In the genomic region with DNA sequence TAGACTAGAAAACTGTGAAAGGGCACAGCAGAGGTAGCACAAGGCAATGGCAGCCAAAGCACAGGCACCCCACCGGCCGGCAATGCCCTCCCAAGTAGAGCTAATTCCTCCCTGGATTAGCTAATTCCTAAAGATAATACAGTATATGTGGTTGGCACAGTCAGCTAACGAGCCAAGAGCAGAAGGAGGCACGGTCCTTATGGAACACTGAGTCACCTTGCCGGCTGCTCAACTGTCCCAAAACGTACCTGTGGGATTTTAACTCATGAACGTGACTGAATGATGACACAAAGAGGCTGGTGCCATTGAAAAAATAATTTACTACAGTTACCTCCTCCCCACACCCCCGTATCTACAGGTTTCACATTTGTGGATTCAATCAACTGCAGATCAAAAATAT, we compare ENCODE assay signal across 35 cellular contexts. TPM values are rescaled to one million over a fixed set of nuclear protein-coding genes. Genes with fewer than 3 reads are reported as not detected.
"Had no signal": no experiment of that assay in that cellular context is flagged by ENCODE, and none has a peak within 500 bp of the region (broad histone marks: within the 10 kb centered on the region; RNA-seq: fewer than 3 reads in every experiment).

No MANE protein-coding gene starts in this region.

- FAIRE-seq: colon had no signal

- H3K4me3 Mint-ChIP-seq: activated CD4-positive, alpha-beta memory T cell treated with anti-CD3 and anti-CD28 coated beads, Interleukin-2, amount 10 ng/mL, durations not matched to agents 7 days and 5 days; activated CD4-positive, alpha-beta T cell treated with anti-CD3 and anti-CD28 coated beads, Interleukin-2, amount 10 ng/mL, durations not matched to agents 7 days and 5 days; activated naive CD4-positive, alpha-beta T cell treated with anti-CD3 and anti-CD28 coated beads, Interleukin-2, amount 10 ng/mL, durations not matched to agents 7 days and 5 days; activated naive CD8-positive, alpha-beta T cell treated with anti-CD3 and anti-CD28 coated beads, Interleukin-2, amount 10 ng/mL, durations not matched to agents 7 days and 5 days; activated T-cell treated with anti-CD3 and anti-CD28 coated beads, Interleukin-2, amount 50 U/mL, for 24 hours; activated T-cell treated with anti-CD3 and anti-CD28 coated beads, Interleukin-2, amount 50 U/mL, for 72 hours; brain; effector memory CD8-positive, alpha-beta T cell; WTC11 had no signal

- H3K36me3 Mint-ChIP-seq: activated naive CD4-positive, alpha-beta T cell treated with anti-CD3 and anti-CD28 coated beads, Interleukin-2, amount 10 ng/mL, durations not matched to agents 7 days and 5 days; activated naive CD4-positive, alpha-beta T cell treated with anti-CD3 and anti-CD28 coated beads, Interleukin-2, amount 50 U/mL, for 72 hours; activated naive CD8-positive, alpha-beta T cell treated with anti-CD3 and anti-CD28 coated beads, Interleukin-2, amount 10 ng/mL, durations not matched to agents 7 days and 5 days; brain; WTC11 had no signal

- H3K9me3 ChIP-seq: ascending aorta, esophagus squamous epithelium, gastroesophageal sphincter, heart right ventricle had no signal

- H3K27me3 Mint-ChIP-seq: brain had no signal

- H3K9me3 Mint-ChIP-seq: activated CD4-positive, alpha-beta memory T cell treated with anti-CD3 and anti-CD28 coated beads, Interleukin-2, amount 10 ng/mL, durations not matched to agents 7 days and 5 days; activated CD4-positive, alpha-beta T cell treated with anti-CD3 and anti-CD28 coated beads, Interleukin-2, amount 10 ng/mL, durations not matched to agents 7 days and 5 days; activated naive CD4-positive, alpha-beta T cell treated with anti-CD3 and anti-CD28 coated beads, Interleukin-2, amount 10 ng/mL, durations not matched to agents 7 days and 5 days; activated naive CD4-positive, alpha-beta T cell treated with anti-CD3 and anti-CD28 coated beads, Interleukin-2, amount 50 U/mL, for 72 hours; activated naive CD8-positive, alpha-beta T cell treated with anti-CD3 and anti-CD28 coated beads, Interleukin-2, amount 10 ng/mL, durations not matched to agents 7 days and 5 days; activated T-cell treated with anti-CD3 and anti-CD28 coated beads, Interleukin-2, amount 50 U/mL, for 24 hours; activated T-cell treated with anti-CD3 and anti-CD28 coated beads, Interleukin-2, amount 50 U/mL, for 72 hours; brain; effector memory CD8-positive, alpha-beta T cell had no signal

- H3K27ac Mint-ChIP-seq: activated CD4-positive, alpha-beta memory T cell treated with anti-CD3 and anti-CD28 coated beads, Interleukin-2, amount 10 ng/mL, durations not matched to agents 7 days and 5 days; activated CD4-positive, alpha-beta T cell treated with anti-CD3 and anti-CD28 coated beads, Interleukin-2, amount 10 ng/mL, durations not matched to agents 7 days and 5 days; activated naive CD4-positive, alpha-beta T cell treated with anti-CD3 and anti-CD28 coated beads, Interleukin-2, amount 10 ng/mL, durations not matched to agents 7 days and 5 days; activated naive CD4-positive, alpha-beta T cell treated with anti-CD3 and anti-CD28 coated beads, Interleukin-2, amount 50 U/mL, for 72 hours; activated naive CD8-positive, alpha-beta T cell treated with anti-CD3 and anti-CD28 coated beads, Interleukin-2, amount 10 ng/mL, durations not matched to agents 7 days and 5 days; activated T-cell treated with anti-CD3 and anti-CD28 coated beads, Interleukin-2, amount 50 U/mL, for 24 hours; activated T-cell treated with anti-CD3 and anti-CD28 coated beads, Interleukin-2, amount 50 U/mL, for 72 hours; brain; WTC11 had no signal

- DNase-seq: activated CD4-positive, alpha-beta memory T cell treated with anti-CD3 and anti-CD28 coated beads, Interleukin-2, amount 10 ng/mL, durations not matched to agents 7 days and 5 days; activated CD4-positive, alpha-beta T cell treated with anti-CD3 and anti-CD28 coated beads for 1 hour; activated CD4-positive, alpha-beta T cell treated with anti-CD3 and anti-CD28 coated beads for 4 hours; activated CD4-positive, alpha-beta T cell treated with anti-CD3 and anti-CD28 coated beads, Interleukin-2, amount 10 ng/mL, durations not matched to agents 7 days and 5 days; activated CD4-positive, alpha-beta T cell treated with anti-CD3 and anti-CD28 coated beads, Interleukin-2, amount 50 U/mL, for 4 hours; activated CD8-positive, alpha-beta memory T cell treated with anti-CD3 and anti-CD28 coated beads, Interleukin-2, amount 50 U/mL, for 48 hours; activated gamma-delta T cell; activated naive CD4-positive, alpha-beta T cell; activated naive CD4-positive, alpha-beta T cell treated with anti-CD3 and anti-CD28 coated beads, Interleukin-2, amount 10 ng/mL, durations not matched to agents 7 days and 5 days; activated naive CD8-positive, alpha-beta T cell treated with anti-CD3 and anti-CD28 coated beads, Interleukin-2, amount 10 ng/mL, durations not matched to agents 7 days and 5 days; activated T-cell treated with anti-CD3 and anti-CD28 coated beads for 4 hours; activated T-cell treated with anti-CD3 and anti-CD28 coated beads, Interleukin-2, amount 50 U/mL, for 24 hours; activated T-cell treated with anti-CD3 and anti-CD28 coated beads, Interleukin-2, amount 50 U/mL, for 72 hours; caudate nucleus; cortex of kidney; dermis blood vessel endothelial cell; effector CD4-positive, alpha-beta T cell; effector memory CD8-positive, alpha-beta T cell; esophagus squamous epithelium; foreskin melanocyte; heart right ventricle; T-helper 2 cell had no signal

- H3K79me2 ChIP-seq: hepatocyte had no signal

- H3K4me1 Mint-ChIP-seq: activated CD4-positive, alpha-beta memory T cell treated with anti-CD3 and anti-CD28 coated beads, Interleukin-2, amount 10 ng/mL, durations not matched to agents 7 days and 5 days; activated CD4-positive, alpha-beta T cell treated with anti-CD3 and anti-CD28 coated beads, Interleukin-2, amount 10 ng/mL, durations not matched to agents 7 days and 5 days; activated naive CD4-positive, alpha-beta T cell treated with anti-CD3 and anti-CD28 coated beads, Interleukin-2, amount 10 ng/mL, durations not matched to agents 7 days and 5 days; brain; WTC11 had no signal

- H3K4me2 ChIP-seq: hepatocyte had no signal

- H3K36me3 ChIP-seq: ascending aorta, esophagus squamous epithelium, gastroesophageal sphincter, heart right ventricle had no signal

- H2AFZ ChIP-seq: hepatocyte had no signal

- H3K27ac ChIP-seq: ascending aorta, epithelial cell of prostate, esophagus squamous epithelium, gastroesophageal sphincter, heart right ventricle, hepatocyte, VCaP had no signal

- H3K4me1 ChIP-seq: ascending aorta, gastroesophageal sphincter, heart right ventricle had no signal

- H3K27me3 ChIP-seq: ascending aorta, esophagus squamous epithelium, gastroesophageal sphincter, hepatocyte had no signal

- ATAC-seq: activated naive CD4-positive, alpha-beta T cell treated with anti-CD3 and anti-CD28 coated beads, Interleukin-2, amount 50 U/mL, for 72 hours; activated T-cell treated with anti-CD3 and anti-CD28 coated beads, Interleukin-2, amount 50 U/mL, for 72 hours; effector memory CD8-positive, alpha-beta T cell; gastroesophageal sphincter; heart right ventricle; WTC11 had no signal

- H3K4me3 ChIP-seq: ascending aorta, esophagus squamous epithelium, gastroesophageal sphincter, heart right ventricle, hepatocyte had no signal

RNA-seq across cellular contexts. Expression of gene FGFBP1, which starts 9.1 kb away (rescaled TPM):
- total RNA-seq: activated CD4-positive, alpha-beta memory T cell treated with anti-CD3 and anti-CD28 coated beads, Interleukin-2, amount 10 ng/mL, durations not matched to agents 7 days and 5 days; activated CD4-positive, alpha-beta T cell treated with anti-CD3 and anti-CD28 coated beads, Interleukin-2, amount 10 ng/mL, durations not matched to agents 7 days and 5 days; activated naive CD4-positive, alpha-beta T cell treated with anti-CD3 and anti-CD28 coated beads, Interleukin-2, amount 50 U/mL, for 72 hours; activated naive CD8-positive, alpha-beta T cell treated with anti-CD3 and anti-CD28 coated beads, Interleukin-2, amount 10 ng/mL, durations not matched to agents 7 days and 5 days; activated T-cell treated with anti-CD3 and anti-CD28 coated beads, Interleukin-2, amount 50 U/mL, for 72 hours; ascending aorta; chondrocyte; dermis blood vessel endothelial cell; fibroblast of lung; fibroblast of villous mesenchyme; glomerular endothelial cell; heart right ventricle; WTC11 had no signal
- polyA plus RNA-seq: fibroblast of lung had no signal

RNA-seq across cellular contexts. Expression of gene FGFBP2, which starts 15.3 kb away (rescaled TPM):
- total RNA-seq: ascending aorta, chondrocyte, dermis blood vessel endothelial cell, esophagus squamous epithelium, fibroblast of lung, fibroblast of villous mesenchyme, glomerular endothelial cell had no signal
